9 cellular contexts compared by ENCODE assay signal in the genomic region with DNA sequence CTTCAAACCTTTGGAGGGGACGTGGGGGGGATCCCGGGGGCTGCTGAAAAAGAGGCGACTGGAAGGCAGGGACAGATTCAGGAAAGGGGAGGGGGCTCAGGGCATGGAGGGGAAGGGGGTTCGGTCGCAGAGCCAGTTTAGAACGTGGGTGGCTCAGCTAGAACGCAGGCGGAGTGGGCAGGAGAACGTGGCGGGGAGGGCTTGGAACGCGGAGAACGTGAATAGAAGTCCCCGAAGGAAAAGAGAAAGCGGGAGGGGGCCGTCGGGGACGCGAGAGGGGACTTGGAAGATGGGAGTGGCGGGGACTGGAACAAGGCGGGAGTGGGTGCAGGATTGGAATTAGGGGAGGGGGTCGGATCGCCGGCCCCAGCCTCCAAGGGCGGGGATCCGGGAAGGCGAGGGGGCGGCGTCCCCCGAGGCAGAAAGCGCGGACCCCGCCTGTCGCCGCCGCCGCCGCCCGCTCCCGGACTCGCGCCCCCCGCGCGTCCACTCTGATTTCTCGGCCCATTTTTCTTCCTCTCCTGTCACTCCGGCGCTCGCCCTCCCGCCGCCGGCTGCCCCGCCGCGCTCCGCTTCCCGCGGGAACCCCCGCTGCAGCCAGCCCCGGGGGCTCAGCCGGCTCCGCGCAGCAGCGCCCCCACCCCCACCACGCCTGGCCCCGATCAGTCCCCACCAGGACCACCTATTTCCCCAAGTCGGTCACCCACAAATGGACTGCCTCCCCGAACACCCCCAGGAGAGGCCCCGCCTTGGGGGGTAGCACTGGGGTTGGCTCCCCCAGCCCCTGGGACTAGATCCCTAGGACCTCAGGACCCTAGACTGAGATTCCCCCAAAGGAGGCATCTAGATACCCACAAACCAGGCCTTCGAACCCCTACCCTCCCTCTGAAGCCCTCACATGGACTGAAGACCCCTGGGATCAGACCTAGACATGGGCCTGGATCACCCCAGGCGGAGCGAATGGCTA. TPM values are rescaled to one million over a fixed set of nuclear protein-coding genes. Genes with fewer than 3 reads are reported as not detected.
A peak's percentile ranks its signal among the peaks of the same experiment; 100 is the strongest.
DNase-seq lines count a peak whose midpoint lies in the region; ATAC-seq and TF ChIP-seq lines count a peak whose summit lies in the region.
"Had no signal": no experiment of that assay in that cellular context is flagged by ENCODE, and none has a peak within 500 bp of the region (broad histone marks: within the 10 kb centered on the region; RNA-seq: fewer than 3 reads in every experiment).

No MANE protein-coding gene starts in this region.

- TF ChIP-seq CTCF in GM12864 (IDR thresholded peaks at IDR 0.05; ENCODE audit: low read depth, low read length, missing control alignments) (no peak), RWPE2 (IDR thresholded peaks at IDR 0.05; ENCODE audit: poor library complexity, severe bottlenecking) (no peak), epithelial cell of proximal tubule (conservative IDR thresholded peaks at IDR 0.05; ENCODE audit: low read depth, low read length) (no peak), retinal pigment epithelial cell (conservative IDR thresholded peaks at IDR 0.05; ENCODE audit: low read depth, low read length) (no peak)

- no peak for DNase-seq in GM12864 (ENCODE audit: low read depth)
- DNase-seq in RWPE2 (ENCODE audit: low spot score) = no peak
- DNase-seq in epithelial cell of proximal tubule (ENCODE audit: low read depth) = no peak
- DNase-seq in retinal pigment epithelial cell (ENCODE audit: low read depth) = no peak
- no peak for DNase-seq in activated CD4-positive, CD25-positive, alpha-beta regulatory T cell (lab: John Stamatoyannopoulos, UW)
- no peak for DNase-seq in HT-29 (ENCODE audit: low spot score)

- H3K4me3 ChIP-seq in GM12864 (ENCODE audit: low read depth, low read length) (peak overlapping the region; percentile 61), RWPE2 (ENCODE audit: severe bottlenecking) (peak overlapping the region; percentile 42), epithelial cell of proximal tubule (ENCODE audit: low read depth, low read length) (peak overlapping the region; percentile 52), retinal pigment epithelial cell (ENCODE audit: low read length) (peak overlapping the region; percentile 49)

- H3K9me3 ChIP-seq in RWPE2 (ENCODE audit: severe bottlenecking) = no peaks in the 10 kb centered on the region

- peaks cover 7% of the 10 kb centered on the region for H3K27me3 ChIP-seq in RWPE2 (ENCODE audit: insufficient read depth, poor library complexity, severe bottlenecking)

- peaks cover 4% of the 10 kb centered on the region for H3K4me1 ChIP-seq in RWPE2 (ENCODE audit: insufficient read depth, poor library complexity, severe bottlenecking)

- H3K27ac ChIP-seq in RWPE2 (ENCODE audit: poor library complexity, severe bottlenecking) = peak overlapping the region; percentile 6

- ATAC-seq in RWPE2 (ENCODE audit: low read depth) (no peak), GM18909 (IDR thresholded peaks at IDR 0.05; ENCODE audit: poor library complexity, unreplicated experiment) (no peak), GM18858 (IDR thresholded peaks at IDR 0.05; ENCODE audit: unreplicated experiment) (no peak)

- H3K36me3 ChIP-seq in RWPE2 (ENCODE audit: low read depth) = no peaks in the 10 kb centered on the region

RNA-seq across cellular contexts. Expression of a gene that starts 12.5 kb away (rescaled TPM):
- not detected in 2 replicates for total RNA-seq in epithelial cell of proximal tubule
- total RNA-seq in HT-29 (2014; rRNA removed; shearing (Covaris generic)) = 0.39 and 0.64 TPM in 2 replicates
- total RNA-seq: NCI-H460 had no signal

RNA-seq across cellular contexts. Expression of a gene that starts 18.4 kb away (rescaled TPM):
- 108 and 161 TPM in 2 replicates for total RNA-seq in epithelial cell of proximal tubule
- total RNA-seq in HT-29 (2014; rRNA removed; shearing (Covaris generic)) = 232 and 234 TPM in 2 replicates

RNA-seq across cellular contexts. Expression of a gene that starts 53.3 kb away (rescaled TPM):
- total RNA-seq in epithelial cell of proximal tubule = 0.36 TPM in 1 of 2 replicates, not detected in the other
- total RNA-seq in HT-29 (2014; rRNA removed; shearing (Covaris generic)) = 0.10 and 0.66 TPM in 2 replicates

RNA-seq across cellular contexts. Expression of a gene that starts 57.7 kb away (rescaled TPM):
- 65.9 and 79.5 TPM in 2 replicates for total RNA-seq in epithelial cell of proximal tubule
- 189 and 199 TPM in 2 replicates for total RNA-seq in HT-29 (2014; rRNA removed; shearing (Covaris generic))
